Comparison of ENCODE assay signal across 1 cellular context in genomic region chr10:60678978-60679377, GRCh38.
TF ChIP-seq lines count a peak whose summit lies in the region.

No MANE protein-coding gene starts in this region.

TF ChIP-seq in GM23338, 12 proteins besides CTCF, POLR2A, EP300 and RAD21 (continued from another document):
- TF ChIP-seq ZNF462 (CRISPR knock-in tag; IDR thresholded peaks at IDR 0.05) (no peak), ZNF114 (CRISPR knock-in tag; IDR thresholded peaks at IDR 0.05) (no peak), NANOG (IDR thresholded peaks at IDR 0.05; ENCODE audit: borderline replicate concordance) (no peak)
TF ChIP-seq in GM23338: peak in this region for 0.
